In genomic region chr6:122788663-122789062, GRCh38 we compare ENCODE assay signal across 8 cellular contexts. TPM values are rescaled to one million over a fixed set of nuclear protein-coding genes. Genes with fewer than 3 reads are reported as not detected.
DNase-seq lines count a peak whose midpoint lies in the region; ATAC-seq and TF ChIP-seq lines count a peak whose summit lies in the region.

No MANE protein-coding gene starts in this region.

- peak overlapping the region; percentile 56 to 99 (median 96) for H3K27ac ChIP-seq in dorsolateral prefrontal cortex

- intact Hi-C loops in dorsolateral prefrontal cortex (cut with DNase I) = loop anchor here (2.0 to 5.0 kb wide), 3 partner anchors 41 to 50 kb away; no protein-coding TSS in a partner anchor

- TF ChIP-seq CTCF in AG09309 (IDR thresholded peaks at IDR 0.05; ENCODE audit: control insufficient read depth, insufficient read depth, low read depth, low read length, missing control alignments) (no peak), dorsolateral prefrontal cortex (IDR thresholded peaks at IDR 0.05 in 54 of 56, conservative IDR thresholded peaks at IDR 0.05 in 2 of 56; ENCODE audit: low read depth in 1 of 56, partially characterized antibody in 56 of 56) (no peak)

- H3K27me3 ChIP-seq in dorsolateral prefrontal cortex = no peaks in the 10 kb centered on the region

- H3K4me3 Mint-ChIP-seq in naive thymus-derived CD8-positive, alpha-beta T cell = peak overlapping the region; percentile 47 to 90 (median 82)

- peak overlapping the region; percentile 76 for H3K4me3 ChIP-seq in AG09309 (ENCODE audit: control insufficient read depth, low read depth, low read length)
- peak overlapping the region; percentile 58 to 94 (median 81) for H3K4me3 ChIP-seq in dorsolateral prefrontal cortex

- peaks cover 32 to 74% (median 60%) of the 10 kb centered on the region in 5 donors for H3K27me3 Mint-ChIP-seq in naive thymus-derived CD8-positive, alpha-beta T cell

- H3K9me3 Mint-ChIP-seq in naive thymus-derived CD8-positive, alpha-beta T cell = no peaks in the 10 kb centered on the region

- no peak overlapping the region for H3K27ac Mint-ChIP-seq in naive thymus-derived CD8-positive, alpha-beta T cell

- peaks cover 6 to 26% (median 17%) of the 10 kb centered on the region in 4 donors for H3K4me1 Mint-ChIP-seq in naive thymus-derived CD8-positive, alpha-beta T cell

- peaks cover 0 to 4% (median 0%) of the 10 kb centered on the region in 3 donors for H3K36me3 Mint-ChIP-seq in naive thymus-derived CD8-positive, alpha-beta T cell

- ATAC-seq in naive thymus-derived CD8-positive, alpha-beta T cell = no peak
- ATAC-seq in esophagus mucosa (no peak), GM21423 (IDR thresholded peaks at IDR 0.05; ENCODE audit: unreplicated experiment) (no peak), GM19351 (IDR thresholded peaks at IDR 0.05; ENCODE audit: unreplicated experiment) (no peak)

- DNase-seq in AG09309 (ENCODE audit: low read depth) (no peak), NCI-H146 (lab: John Stamatoyannopoulos, UW) (peak; percentile 75), dorsolateral prefrontal cortex (no peak), NOMO-1 treated with dmso at 0.1 percent for 144 hours (lab: John Stamatoyannopoulos, UW; ENCODE audit: unreplicated experiment) (no peak)
- no peak for DNase-seq in naive thymus-derived CD8-positive, alpha-beta T cell

- POLR2A ChIA-PET in naive thymus-derived CD8-positive, alpha-beta T cell (lab: Charles Lee) = no interaction called here

RNA-seq across cellular contexts. Expression of gene SMPDL3A, which starts 0.4 kb away (rescaled TPM):
- 10 to 100 TPM in 15 of 120 experiments, 1 to 10 TPM in 105; 2.8 to 12.6 (median 8.1) TPM for total RNA-seq in dorsolateral prefrontal cortex
- under 1 TPM in 1 of 2 experiments, not detected in 1; 0.21 TPM for total RNA-seq in naive thymus-derived CD8-positive, alpha-beta T cell
- not detected for polyA plus RNA-seq in naive thymus-derived CD8-positive, alpha-beta T cell
- 11.8 TPM for total RNA-seq in esophagus mucosa

RNA-seq across cellular contexts. Expression of gene FABP7, which starts 9.1 kb away (rescaled TPM):
- 100 to 1,000 TPM in 1 of 120 experiments, 10 to 100 TPM in 119; 16.1 to 118 (median 41.8) TPM for total RNA-seq in dorsolateral prefrontal cortex
- total RNA-seq in naive thymus-derived CD8-positive, alpha-beta T cell = not detected
- polyA plus RNA-seq in naive thymus-derived CD8-positive, alpha-beta T cell = not detected
- not detected for total RNA-seq in esophagus mucosa

Comparison
In these comparisons a context has a peak if more than half of its experiments do, and no peak if none do; other contexts are left out.
1. RNA of gene FABP7, which starts 9.1 kb away (total RNA-seq): 16.1 to 118 TPM in dorsolateral prefrontal cortex; not detected in esophagus mucosa (single experiment) and not detected in naive thymus-derived CD8-positive, alpha-beta T cell; every median in the first group is over 10 times any median in the second.